ENCODE assay signal across 1 cellular context in genomic region chr2:238338710-238339394, GRCh38.
TF ChIP-seq lines count a peak whose summit lies in the region.

No MANE protein-coding gene starts in this region.

TF ChIP-seq in K562, 482 proteins besides CTCF, POLR2A, EP300 and RAD21:
- no peak for TF ChIP-seq HMG20B (CRISPR knock-in tag; IDR thresholded peaks at IDR 0.05)
- TF ChIP-seq, protein P1, sequence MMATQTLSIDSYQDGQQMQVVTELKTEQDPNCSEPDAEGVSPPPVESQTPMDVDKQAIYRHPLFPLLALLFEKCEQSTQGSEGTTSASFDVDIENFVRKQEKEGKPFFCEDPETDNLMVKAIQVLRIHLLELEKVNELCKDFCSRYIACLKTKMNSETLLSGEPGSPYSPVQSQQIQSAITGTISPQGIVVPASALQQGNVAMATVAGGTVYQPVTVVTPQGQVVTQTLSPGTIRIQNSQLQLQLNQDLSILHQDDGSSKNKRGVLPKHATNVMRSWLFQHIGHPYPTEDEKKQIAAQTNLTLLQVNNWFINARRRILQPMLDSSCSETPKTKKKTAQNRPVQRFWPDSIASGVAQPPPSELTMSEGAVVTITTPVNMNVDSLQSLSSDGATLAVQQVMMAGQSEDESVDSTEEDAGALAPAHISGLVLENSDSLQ (IDR thresholded peaks at IDR 0.05): 0 out of 2 replicates have a peak, but pooled peaks have one; percentile 8
